ENCODE assay signal across 29 cellular contexts in genomic region chr10:51022933-51023585, GRCh38. TPM values are rescaled to one million over a fixed set of nuclear protein-coding genes. Genes with fewer than 3 reads are reported as not detected.
"Had no signal": no experiment of that assay in that cellular context is flagged by ENCODE, and none has a peak within 500 bp of the region (broad histone marks: within the 10 kb centered on the region; RNA-seq: fewer than 3 reads in every experiment).

No MANE protein-coding gene starts in this region.

- H3K27ac ChIP-seq: cardiac muscle cell, psoas muscle, VCaP had no signal

- H3K27me3 ChIP-seq: cardiac muscle cell, gastrocnemius medialis, uterus had no signal

- FAIRE-seq: keratinocyte, TTC549 had no signal

- H3K27me3 Mint-ChIP-seq: stimulated activated naive CD8-positive, alpha-beta T cell treated with anti-CD3 and anti-CD28 coated beads, Interleukin-15, Interleukin-2, amounts not matched to agents 100 ng/mL and 50 ng/mL, for 24 hours had no signal

- DNase-seq: activated CD4-positive, alpha-beta T cell treated with anti-CD3 and anti-CD28 coated beads for 4 hours; activated CD4-positive, alpha-beta T cell treated with anti-CD3 and anti-CD28 coated beads, Interleukin-2, amount 50 U/mL, for 4 hours; activated naive CD4-positive, alpha-beta T cell; activated T-cell treated with anti-CD3 and anti-CD28 coated beads for 4 hours; activated T-cell treated with anti-CD3 and anti-CD28 coated beads, Interleukin-2, amount 50 U/mL, for 72 hours; anterior cingulate cortex; cortex of kidney; effector memory CD8-positive, alpha-beta T cell; erythroblast; gastrocnemius medialis; hippocampal formation; left colon; mucosa of descending colon; psoas muscle; stimulated activated CD4-positive, alpha-beta T cell treated with anti-CD3 and anti-CD28 coated beads, Interleukin-12 subunit alpha, Interleukin-12 subunit beta, amount 100 ng/mL, for 4 hours; stimulated activated CD4-positive, alpha-beta T cell treated with anti-CD3 and anti-CD28 coated beads, Interleukin-4, amount 100 ng/mL, for 1 hour; substantia nigra; T-helper 9 cell; trophoblast cell; uterus had no signal

- H3K4me3 ChIP-seq: cardiac muscle cell, gastrocnemius medialis, mucosa of descending colon, psoas muscle, uterus had no signal

- H3K9me3 Mint-ChIP-seq: activated naive CD4-positive, alpha-beta T cell treated with anti-CD3 and anti-CD28 coated beads, Interleukin-2, amount 50 U/mL, for 72 hours; activated T-cell treated with anti-CD3 and anti-CD28 coated beads, Interleukin-2, amount 50 U/mL, for 72 hours; brain; effector memory CD8-positive, alpha-beta T cell; nephron; stimulated activated naive CD8-positive, alpha-beta T cell treated with anti-CD3 and anti-CD28 coated beads, Interleukin-15, Interleukin-2, amounts not matched to agents 100 ng/mL and 50 ng/mL, for 24 hours had no signal

- H3K27ac Mint-ChIP-seq: activated T-cell treated with anti-CD3 and anti-CD28 coated beads, Interleukin-2, amount 50 U/mL, for 72 hours; brain; effector memory CD8-positive, alpha-beta T cell; stimulated activated naive CD8-positive, alpha-beta T cell treated with anti-CD3 and anti-CD28 coated beads, Interleukin-15, Interleukin-2, amounts not matched to agents 100 ng/mL and 50 ng/mL, for 24 hours had no signal

- H3K4me3 Mint-ChIP-seq: activated T-cell treated with anti-CD3 and anti-CD28 coated beads, Interleukin-2, amount 50 U/mL, for 72 hours; brain; effector memory CD8-positive, alpha-beta T cell; nephron; stimulated activated naive CD8-positive, alpha-beta T cell treated with anti-CD3 and anti-CD28 coated beads, Interleukin-15, Interleukin-2, amounts not matched to agents 100 ng/mL and 50 ng/mL, for 24 hours had no signal

- H3K36me3 Mint-ChIP-seq: activated naive CD4-positive, alpha-beta T cell treated with anti-CD3 and anti-CD28 coated beads, Interleukin-2, amount 50 U/mL, for 72 hours; brain had no signal

- ATAC-seq: activated naive CD4-positive, alpha-beta T cell treated with anti-CD3 and anti-CD28 coated beads, Interleukin-2, amount 50 U/mL, for 72 hours; activated T-cell treated with anti-CD3 and anti-CD28 coated beads, Interleukin-2, amount 50 U/mL, for 72 hours; effector memory CD8-positive, alpha-beta T cell; left colon; mucosa of descending colon; psoas muscle had no signal

- H3K36me3 ChIP-seq: cardiac muscle cell, gastrocnemius medialis, uterus had no signal

- H3K9me3 ChIP-seq: gastrocnemius medialis, mucosa of descending colon, psoas muscle, uterus had no signal

RNA-seq across cellular contexts. Expression of gene PRKG1, which starts 51.2 kb away (rescaled TPM):
- total RNA-seq: activated naive CD4-positive, alpha-beta T cell treated with anti-CD3 and anti-CD28 coated beads, Interleukin-2, amount 50 U/mL, for 72 hours; activated T-cell treated with anti-CD3 and anti-CD28 coated beads, Interleukin-2, amount 50 U/mL, for 72 hours; T-helper 1 cell treated with Interleukin-12 subunit alpha and Interleukin-12 subunit beta and Interleukin-4 antibody, amounts not matched to agents 30 ng/mL and 1 ng/mL, for 36 hours had no signal
